ENCODE assay signal across 1 cellular context in the genomic region with DNA sequence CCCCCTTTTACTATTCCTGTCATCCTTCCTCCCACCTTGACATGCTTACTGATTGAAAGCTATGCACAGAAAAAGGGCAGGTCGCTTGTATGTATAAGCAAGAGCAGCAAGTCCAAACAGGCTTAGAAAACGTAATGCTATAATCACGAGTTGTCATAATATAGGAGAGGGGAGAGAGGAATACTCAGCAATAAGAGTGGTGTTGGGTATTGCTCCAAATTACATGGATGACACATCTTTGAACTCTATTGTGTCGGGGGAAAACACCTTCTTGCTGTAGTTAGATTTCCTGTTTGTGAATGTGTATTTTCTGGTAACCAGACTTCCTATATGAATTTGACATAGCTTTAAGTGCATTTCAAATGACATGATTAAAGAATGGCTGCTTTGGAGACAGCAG.
TF ChIP-seq lines count a peak whose summit lies in the region.

No MANE protein-coding gene starts in this region.

TF ChIP-seq in HEK293, 187 proteins besides CTCF, POLR2A, EP300 and RAD21 (continued from another document):
- TF ChIP-seq, protein P1, sequence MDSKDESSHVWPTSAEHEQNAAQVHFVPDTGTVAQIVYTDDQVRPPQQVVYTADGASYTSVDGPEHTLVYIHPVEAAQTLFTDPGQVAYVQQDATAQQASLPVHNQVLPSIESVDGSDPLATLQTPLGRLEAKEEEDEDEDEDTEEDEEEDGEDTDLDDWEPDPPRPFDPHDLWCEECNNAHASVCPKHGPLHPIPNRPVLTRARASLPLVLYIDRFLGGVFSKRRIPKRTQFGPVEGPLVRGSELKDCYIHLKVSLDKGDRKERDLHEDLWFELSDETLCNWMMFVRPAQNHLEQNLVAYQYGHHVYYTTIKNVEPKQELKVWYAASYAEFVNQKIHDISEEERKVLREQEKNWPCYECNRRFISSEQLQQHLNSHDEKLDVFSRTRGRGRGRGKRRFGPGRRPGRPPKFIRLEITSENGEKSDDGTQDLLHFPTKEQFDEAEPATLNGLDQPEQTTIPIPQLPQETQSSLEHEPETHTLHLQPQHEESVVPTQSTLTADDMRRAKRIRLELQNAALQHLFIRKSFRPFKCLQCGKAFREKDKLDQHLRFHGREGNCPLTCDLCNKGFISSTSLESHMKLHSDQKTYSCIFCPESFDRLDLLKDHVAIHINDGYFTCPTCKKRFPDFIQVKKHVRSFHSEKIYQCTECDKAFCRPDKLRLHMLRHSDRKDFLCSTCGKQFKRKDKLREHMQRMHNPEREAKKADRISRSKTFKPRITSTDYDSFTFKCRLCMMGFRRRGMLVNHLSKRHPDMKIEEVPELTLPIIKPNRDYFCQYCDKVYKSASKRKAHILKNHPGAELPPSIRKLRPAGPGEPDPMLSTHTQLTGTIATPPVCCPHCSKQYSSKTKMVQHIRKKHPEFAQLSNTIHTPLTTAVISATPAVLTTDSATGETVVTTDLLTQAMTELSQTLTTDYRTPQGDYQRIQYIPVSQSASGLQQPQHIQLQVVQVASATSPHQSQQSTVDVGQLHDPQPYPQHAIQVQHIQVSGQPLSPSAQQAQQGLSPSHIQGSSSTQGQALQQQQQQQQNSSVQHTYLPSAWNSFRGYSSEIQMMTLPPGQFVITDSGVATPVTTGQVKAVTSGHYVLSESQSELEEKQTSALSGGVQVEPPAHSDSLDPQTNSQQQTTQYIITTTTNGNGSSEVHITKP (tag by site-specific recombination; IDR thresholded peaks at IDR 0.05) = 0 out of 2 replicates have a peak, but pooled peaks have one; percentile 18
- TF ChIP-seq ZNF394 (tag by site-specific recombination; IDR thresholded peaks at IDR 0.05; ENCODE audit: borderline replicate concordance) (no peak), ZIC2 (tag by site-specific recombination; IDR thresholded peaks at IDR 0.05) (no peak), ZNF211 (tag by site-specific recombination; IDR thresholded peaks at IDR 0.05; ENCODE audit: low read depth) (no peak), ZNF776 (tag by site-specific recombination; IDR thresholded peaks at IDR 0.05; ENCODE audit: borderline replicate concordance) (no peak), KLF1 (tag by site-specific recombination; IDR thresholded peaks at IDR 0.05) (no peak), ZNF302 (tag by site-specific recombination; IDR thresholded peaks at IDR 0.05; ENCODE audit: low read depth) (no peak), TRIM28 (IDR thresholded peaks at IDR 0.05; ENCODE audit: borderline replicate concordance, low read length) (no peak), ZNF629 (tag by site-specific recombination; IDR thresholded peaks at IDR 0.05) (peak; percentile 68), ZFHX2 (tag by site-specific recombination; conservative IDR thresholded peaks at IDR 0.05) (no peak), ZNF133 (tag by site-specific recombination; IDR thresholded peaks at IDR 0.05) (no peak), PRDM1 (tag by site-specific recombination; IDR thresholded peaks at IDR 0.05) (peak; percentile 52; the same call in 1 of the 2 replicates), ZNF274 (IDR thresholded peaks at IDR 0.05; ENCODE audit: low read length) (no peak), ZNF274 (tag by site-specific recombination; IDR thresholded peaks at IDR 0.05; ENCODE audit: borderline replicate concordance) (no peak), ZNF426 (tag by site-specific recombination; IDR thresholded peaks at IDR 0.05) (no peak), GLIS1 (tag by site-specific recombination; IDR thresholded peaks at IDR 0.05) (no peak), ZNF530 (tag by site-specific recombination; IDR thresholded peaks at IDR 0.05; ENCODE audit: low read depth) (no peak), KLF8 (tag by site-specific recombination; IDR thresholded peaks at IDR 0.05) (no peak), ZNF221 (tag by site-specific recombination; IDR thresholded peaks at IDR 0.05; ENCODE audit: borderline replicate concordance) (no peak), ZNF354C (tag by site-specific recombination; IDR thresholded peaks at IDR 0.05; ENCODE audit: borderline replicate concordance, low read depth) (no peak), ZNF169 (tag by site-specific recombination; IDR thresholded peaks at IDR 0.05) (no peak), MZF1 (tag by site-specific recombination; IDR thresholded peaks at IDR 0.05; ENCODE audit: borderline replicate concordance) (no peak), ZNF175 (tag by site-specific recombination; IDR thresholded peaks at IDR 0.05) (no peak)
- TF ChIP-seq, protein P2, sequence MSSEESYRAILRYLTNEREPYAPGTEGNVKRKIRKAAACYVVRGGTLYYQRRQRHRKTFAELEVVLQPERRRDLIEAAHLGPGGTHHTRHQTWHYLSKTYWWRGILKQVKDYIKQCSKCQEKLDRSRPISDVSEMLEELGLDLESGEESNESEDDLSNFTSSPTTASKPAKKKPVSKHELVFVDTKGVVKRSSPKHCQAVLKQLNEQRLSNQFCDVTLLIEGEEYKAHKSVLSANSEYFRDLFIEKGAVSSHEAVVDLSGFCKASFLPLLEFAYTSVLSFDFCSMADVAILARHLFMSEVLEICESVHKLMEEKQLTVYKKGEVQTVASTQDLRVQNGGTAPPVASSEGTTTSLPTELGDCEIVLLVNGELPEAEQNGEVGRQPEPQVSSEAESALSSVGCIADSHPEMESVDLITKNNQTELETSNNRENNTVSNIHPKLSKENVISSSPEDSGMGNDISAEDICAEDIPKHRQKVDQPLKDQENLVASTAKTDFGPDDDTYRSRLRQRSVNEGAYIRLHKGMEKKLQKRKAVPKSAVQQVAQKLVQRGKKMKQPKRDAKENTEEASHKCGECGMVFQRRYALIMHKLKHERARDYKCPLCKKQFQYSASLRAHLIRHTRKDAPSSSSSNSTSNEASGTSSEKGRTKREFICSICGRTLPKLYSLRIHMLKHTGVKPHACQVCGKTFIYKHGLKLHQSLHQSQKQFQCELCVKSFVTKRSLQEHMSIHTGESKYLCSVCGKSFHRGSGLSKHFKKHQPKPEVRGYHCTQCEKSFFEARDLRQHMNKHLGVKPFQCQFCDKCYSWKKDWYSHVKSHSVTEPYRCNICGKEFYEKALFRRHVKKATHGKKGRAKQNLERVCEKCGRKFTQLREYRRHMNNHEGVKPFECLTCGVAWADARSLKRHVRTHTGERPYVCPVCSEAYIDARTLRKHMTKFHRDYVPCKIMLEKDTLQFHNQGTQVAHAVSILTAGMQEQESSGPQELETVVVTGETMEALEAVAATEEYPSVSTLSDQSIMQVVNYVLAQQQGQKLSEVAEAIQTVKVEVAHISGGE (tag by site-specific recombination; conservative IDR thresholded peaks at IDR 0.05; ENCODE audit: low read depth) = no peak
- TF ChIP-seq, protein P3, sequence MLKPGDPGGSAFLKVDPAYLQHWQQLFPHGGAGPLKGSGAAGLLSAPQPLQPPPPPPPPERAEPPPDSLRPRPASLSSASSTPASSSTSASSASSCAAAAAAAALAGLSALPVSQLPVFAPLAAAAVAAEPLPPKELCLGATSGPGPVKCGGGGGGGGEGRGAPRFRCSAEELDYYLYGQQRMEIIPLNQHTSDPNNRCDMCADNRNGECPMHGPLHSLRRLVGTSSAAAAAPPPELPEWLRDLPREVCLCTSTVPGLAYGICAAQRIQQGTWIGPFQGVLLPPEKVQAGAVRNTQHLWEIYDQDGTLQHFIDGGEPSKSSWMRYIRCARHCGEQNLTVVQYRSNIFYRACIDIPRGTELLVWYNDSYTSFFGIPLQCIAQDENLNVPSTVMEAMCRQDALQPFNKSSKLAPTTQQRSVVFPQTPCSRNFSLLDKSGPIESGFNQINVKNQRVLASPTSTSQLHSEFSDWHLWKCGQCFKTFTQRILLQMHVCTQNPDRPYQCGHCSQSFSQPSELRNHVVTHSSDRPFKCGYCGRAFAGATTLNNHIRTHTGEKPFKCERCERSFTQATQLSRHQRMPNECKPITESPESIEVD (tag by site-specific recombination; IDR thresholded peaks at IDR 0.05) = peak; percentile 63
- TF ChIP-seq, protein P4, sequence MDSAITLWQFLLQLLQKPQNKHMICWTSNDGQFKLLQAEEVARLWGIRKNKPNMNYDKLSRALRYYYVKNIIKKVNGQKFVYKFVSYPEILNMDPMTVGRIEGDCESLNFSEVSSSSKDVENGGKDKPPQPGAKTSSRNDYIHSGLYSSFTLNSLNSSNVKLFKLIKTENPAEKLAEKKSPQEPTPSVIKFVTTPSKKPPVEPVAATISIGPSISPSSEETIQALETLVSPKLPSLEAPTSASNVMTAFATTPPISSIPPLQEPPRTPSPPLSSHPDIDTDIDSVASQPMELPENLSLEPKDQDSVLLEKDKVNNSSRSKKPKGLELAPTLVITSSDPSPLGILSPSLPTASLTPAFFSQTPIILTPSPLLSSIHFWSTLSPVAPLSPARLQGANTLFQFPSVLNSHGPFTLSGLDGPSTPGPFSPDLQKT (IDR thresholded peaks at IDR 0.05; ENCODE audit: borderline replicate concordance, low read depth, low read length) = no peak
- TF ChIP-seq, protein P5, sequence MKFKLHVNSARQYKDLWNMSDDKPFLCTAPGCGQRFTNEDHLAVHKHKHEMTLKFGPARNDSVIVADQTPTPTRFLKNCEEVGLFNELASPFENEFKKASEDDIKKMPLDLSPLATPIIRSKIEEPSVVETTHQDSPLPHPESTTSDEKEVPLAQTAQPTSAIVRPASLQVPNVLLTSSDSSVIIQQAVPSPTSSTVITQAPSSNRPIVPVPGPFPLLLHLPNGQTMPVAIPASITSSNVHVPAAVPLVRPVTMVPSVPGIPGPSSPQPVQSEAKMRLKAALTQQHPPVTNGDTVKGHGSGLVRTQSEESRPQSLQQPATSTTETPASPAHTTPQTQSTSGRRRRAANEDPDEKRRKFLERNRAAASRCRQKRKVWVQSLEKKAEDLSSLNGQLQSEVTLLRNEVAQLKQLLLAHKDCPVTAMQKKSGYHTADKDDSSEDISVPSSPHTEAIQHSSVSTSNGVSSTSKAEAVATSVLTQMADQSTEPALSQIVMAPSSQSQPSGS (tag by site-specific recombination; IDR thresholded peaks at IDR 0.05; ENCODE audit: low read depth) = 0 out of 2 replicates have a peak, but pooled peaks have one; percentile 25
